Comparison of ENCODE assay signal across 23 cellular contexts in the genomic region with DNA sequence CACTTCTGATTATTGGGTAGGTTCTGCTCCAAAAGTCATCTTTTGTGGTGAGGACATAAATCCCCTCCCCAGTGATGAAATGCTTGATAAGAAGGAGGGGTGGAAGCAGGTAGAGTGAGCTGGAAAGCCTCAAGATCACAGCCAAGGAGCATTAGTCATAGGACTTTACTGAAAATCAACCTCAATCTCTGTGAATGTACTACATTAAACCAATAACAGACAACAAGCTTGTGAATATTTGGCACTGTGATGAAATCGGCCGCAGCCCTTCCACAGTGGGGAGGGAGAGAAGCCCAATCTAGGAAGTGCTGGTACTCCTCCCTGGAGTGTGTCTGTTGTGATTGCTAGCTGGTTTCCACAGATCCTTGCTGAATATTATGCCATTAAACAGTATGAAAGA. TPM values are rescaled to one million over a fixed set of nuclear protein-coding genes. Genes with fewer than 3 reads are reported as not detected.
A peak's percentile ranks its signal among the peaks of the same experiment; 100 is the strongest.
DNase-seq lines count a peak whose midpoint lies in the region; ATAC-seq, FAIRE-seq and TF ChIP-seq lines count a peak whose summit lies in the region.
"Had no signal": no experiment of that assay in that cellular context is flagged by ENCODE, and none has a peak within 500 bp of the region (broad histone marks: within the 10 kb centered on the region; RNA-seq: fewer than 3 reads in every experiment).

No MANE protein-coding gene starts in this region.

- H3K4me1 ChIP-seq in RWPE2 (ENCODE audit: insufficient read depth, poor library complexity, severe bottlenecking) (no peaks in the 10 kb centered on the region), keratinocyte (ENCODE audit: control insufficient read depth, extremely low read depth, insufficient read depth, low read length) (peaks cover 7% of the 10 kb centered on the region), upper lobe of right lung (no peaks in the 10 kb centered on the region)
- H3K4me1 ChIP-seq: tibial artery had no signal

- no peaks in the 10 kb centered on the region for H4K20me1 ChIP-seq in keratinocyte (ENCODE audit: control insufficient read depth, extremely low read depth, insufficient read depth, low read length)

- H3K27me3 ChIP-seq in RWPE2 (ENCODE audit: insufficient read depth, poor library complexity, severe bottlenecking) (peaks cover 70% of the 10 kb centered on the region), keratinocyte (ENCODE audit: control insufficient read depth, extremely low read depth, insufficient read depth, low read length) (peaks cover 9% of the 10 kb centered on the region), upper lobe of right lung (no peaks in the 10 kb centered on the region)
- H3K27me3 ChIP-seq: tibial artery had no signal

- no peaks in the 10 kb centered on the region for H3K79me2 ChIP-seq in keratinocyte (ENCODE audit: control insufficient read depth, insufficient read depth, low read length)

- no peak overlapping the region for H3K27ac ChIP-seq in RWPE2 (ENCODE audit: poor library complexity, severe bottlenecking)
- no peak overlapping the region for H3K27ac ChIP-seq in keratinocyte (ENCODE audit: control insufficient read depth, insufficient read depth, low read length)
- peak overlapping the region; percentile 73 for H3K27ac ChIP-seq in upper lobe of right lung
- H3K27ac ChIP-seq: tibial artery, VCaP had no signal

- intact Hi-C loops in upper lobe of right lung (cut with DNase I) = no loop called here

- H3K9ac ChIP-seq in keratinocyte (ENCODE audit: control insufficient read depth, extremely low read depth, insufficient read depth, low read length) = no peak overlapping the region

- H3K9me3 ChIP-seq in RWPE2 (ENCODE audit: severe bottlenecking) = no peaks in the 10 kb centered on the region
- no peaks in the 10 kb centered on the region for H3K9me3 ChIP-seq in keratinocyte (ENCODE audit: control insufficient read depth, low read depth, low read length)
- no peaks in the 10 kb centered on the region for H3K9me3 ChIP-seq in upper lobe of right lung
- H3K9me3 ChIP-seq: tibial artery had no signal

- H3K36me3 Mint-ChIP-seq in activated naive CD4-positive, alpha-beta T cell treated with anti-CD3 and anti-CD28 coated beads, Interleukin-2, amount 50 U/mL, for 72 hours = no peaks in the 10 kb centered on the region
- H3K36me3 Mint-ChIP-seq: CD4-positive, CD25-positive, alpha-beta regulatory T cell had no signal

- no peaks in the 10 kb centered on the region for H3K36me3 ChIP-seq in RWPE2 (ENCODE audit: low read depth)
- no peaks in the 10 kb centered on the region for H3K36me3 ChIP-seq in keratinocyte (ENCODE audit: control insufficient read depth in 2 of 2, extremely low read depth in 1 of 2, insufficient read depth in 2 of 2, low read length in 2 of 2)
- H3K36me3 ChIP-seq in upper lobe of right lung = no peaks in the 10 kb centered on the region
- H3K36me3 ChIP-seq: tibial artery had no signal

- H3K4me3 ChIP-seq in RWPE2 (ENCODE audit: severe bottlenecking) (no peak overlapping the region), keratinocyte (ENCODE audit: control insufficient read depth in 2 of 3, extremely low read depth in 1 of 3, insufficient read depth in 2 of 3, low read depth in 1 of 3, low read length in 3 of 3) (no peak overlapping the region), upper lobe of right lung (peak overlapping the region; percentile 30)
- H3K4me3 ChIP-seq: tibial artery had no signal

- ATAC-seq in activated naive CD4-positive, alpha-beta T cell treated with anti-CD3 and anti-CD28 coated beads, Interleukin-2, amount 50 U/mL, for 72 hours = peak; percentile 26 to 56
- ATAC-seq in RWPE2 (ENCODE audit: low read depth) = peak; percentile 52
- peak; percentile 91 for ATAC-seq in upper lobe of right lung
- ATAC-seq in HG02885 (IDR thresholded peaks at IDR 0.05; ENCODE audit: poor library complexity, unreplicated experiment) = no peak
- ATAC-seq: activated T-helper 17 cell treated with anti-CD3 and anti-CD28 coated beads, Interleukin-2, amount 50 U/mL, for 72 hours had no signal

- DNase-seq in activated naive CD4-positive, alpha-beta T cell treated with anti-CD3 and anti-CD28 coated beads, Interleukin-2, amount 50 U/mL, for 72 hours (ENCODE audit: low spot score in 2 of 2) = no peak
- no peak for DNase-seq in activated naive CD4-positive, alpha-beta T cell treated with Interleukin-2 at 50 U/mL for 16 hours
- DNase-seq in RWPE2 (ENCODE audit: low spot score) = no peak
- no peak for DNase-seq in keratinocyte (ENCODE audit: low read depth, low spot score)
- peak; percentile 78 for DNase-seq in upper lobe of right lung
- DNase-seq in NCI-H748 (lab: John Stamatoyannopoulos, UW; ENCODE audit: unreplicated experiment) = no peak
- no peak for DNase-seq in CD1c-positive myeloid dendritic cell (ENCODE audit: extremely low spot score)
- DNase-seq: aorta; CD4-positive, CD25-positive, alpha-beta regulatory T cell; effector memory CD4-positive, alpha-beta T cell; hippocampal formation; NCI-H1092 treated with DMSO at 0.1 percent for 48 hours; NCI-H2107; NCI-H69; tibial artery had no signal

- no peaks in the 10 kb centered on the region for H3K9me3 Mint-ChIP-seq in activated naive CD4-positive, alpha-beta T cell treated with anti-CD3 and anti-CD28 coated beads, Interleukin-2, amount 50 U/mL, for 72 hours
- H3K9me3 Mint-ChIP-seq: activated T-helper 17 cell treated with anti-CD3 and anti-CD28 coated beads, Interleukin-2, amount 50 U/mL, for 72 hours; CD4-positive, CD25-positive, alpha-beta regulatory T cell; T-helper 1 cell treated with Interleukin-12 subunit alpha and Interleukin-12 subunit beta and Interleukin-4 antibody, amounts not matched to agents 30 μg/mL and 1 μg/mL, for 36 hours had no signal

- H3K27ac Mint-ChIP-seq in activated naive CD4-positive, alpha-beta T cell treated with anti-CD3 and anti-CD28 coated beads, Interleukin-2, amount 50 U/mL, for 72 hours = no peak overlapping the region
- H3K27ac Mint-ChIP-seq: activated T-helper 17 cell treated with anti-CD3 and anti-CD28 coated beads, Interleukin-2, amount 50 U/mL, for 72 hours; CD4-positive, CD25-positive, alpha-beta regulatory T cell; T-helper 1 cell treated with Interleukin-12 subunit alpha and Interleukin-12 subunit beta and Interleukin-4 antibody, amounts not matched to agents 30 μg/mL and 1 μg/mL, for 36 hours had no signal

- peak; percentile 74 for FAIRE-seq in keratinocyte (lab: Jason Lieb, UNC)
- FAIRE-seq: H54 had no signal

- H3K4me2 ChIP-seq in keratinocyte (ENCODE audit: control insufficient read depth, extremely low read depth, insufficient read depth, low read depth, low read length) = peak overlapping the region; percentile 29

- dilution Hi-C loops in keratinocyte (cut with MboI; ENCODE audit: extremely low pct_ligation_motif_present, low sequenced_read_pairs) = no loop called here

- TF ChIP-seq CTCF in RWPE2 (IDR thresholded peaks at IDR 0.05; ENCODE audit: poor library complexity, severe bottlenecking) = no peak
- no peak for TF ChIP-seq CTCF in keratinocyte (optimal IDR thresholded peaks at IDR 0.05 in 1 of 3, IDR thresholded peaks at IDR 0.05 in 1 of 3, conservative IDR thresholded peaks at IDR 0.05 in 1 of 3; ENCODE audit: extremely low read depth in 1 of 3, insufficient read depth in 2 of 3, low read length in 3 of 3)
- no peak for TF ChIP-seq CTCF in upper lobe of right lung (IDR thresholded peaks at IDR 0.05)

- H3K9me1 ChIP-seq in keratinocyte (ENCODE audit: control insufficient read depth, extremely low read depth, insufficient read depth, low read length) = no peaks in the 10 kb centered on the region

- no peak overlapping the region for H2AFZ ChIP-seq in keratinocyte (ENCODE audit: control insufficient read depth, low read length)

RNA-seq across cellular contexts. Expression of gene PTCSC3, which starts 41.2 kb away (rescaled TPM):
- total RNA-seq in activated naive CD4-positive, alpha-beta T cell treated with anti-CD3 and anti-CD28 coated beads, Interleukin-2, amount 50 U/mL, for 72 hours = not detected
- not detected in 3 replicates for polyA plus RNA-seq in keratinocyte
- polyA plus RNA-seq in keratinocyte (2011; ENCODE audit: low read depth) = not detected
- polyA plus RNA-seq in keratinocyte (2011; cell fraction: cytosol; rRNA removed) = not detected in 2 replicates
- not detected in 2 replicates for polyA plus RNA-seq in keratinocyte (2011; cell fraction: nucleus; rRNA removed)
- polyA plus RNA-seq in keratinocyte (2012; ENCODE audit: low replicate concordance) = not detected in 2 replicates
- polyA minus RNA-seq in keratinocyte = not detected in 3 replicates
- polyA minus RNA-seq in keratinocyte (2011; cell fraction: cytosol; rRNA and poly(A)+ RNA removed) = not detected
- not detected in 2 replicates for polyA minus RNA-seq in keratinocyte (2011; cell fraction: nucleus; rRNA and poly(A)+ RNA removed)
- 2.8 TPM for total RNA-seq in upper lobe of right lung
- total RNA-seq: activated T-helper 17 cell treated with anti-CD3 and anti-CD28 coated beads, Interleukin-2, amount 50 U/mL, for 72 hours; aorta; CD4-positive, CD25-positive, alpha-beta regulatory T cell; chondrocyte; OCI-LY7; pulmonary artery endothelial cell had no signal
- polyA plus RNA-seq: aorta; CD4-positive, CD25-positive, alpha-beta regulatory T cell had no signal
